In genomic region chr1:111720274-111720976, GRCh38 we compare ENCODE assay signal across 13 cellular contexts. TPM values are rescaled to one million over a fixed set of nuclear protein-coding genes. Genes with fewer than 3 reads are reported as not detected.
DNase-seq lines count a peak whose midpoint lies in the region; ATAC-seq and TF ChIP-seq lines count a peak whose summit lies in the region.
"Had no signal": no experiment of that assay in that cellular context is flagged by ENCODE, and none has a peak within 500 bp of the region (broad histone marks: within the 10 kb centered on the region; RNA-seq: fewer than 3 reads in every experiment).

No MANE protein-coding gene starts in this region.

- H3K27ac Mint-ChIP-seq in CD4-positive, alpha-beta T cell = peak overlapping the region; percentile 65
- H3K27ac Mint-ChIP-seq in activated CD4-positive, alpha-beta memory T cell treated with anti-CD3 and anti-CD28 coated beads for 36 hours = peak overlapping the region; percentile 38
- H3K27ac Mint-ChIP-seq in progenitor cell of endocrine pancreas = no peak overlapping the region

- H3K27me3 ChIP-seq in CD4-positive, alpha-beta T cell (ENCODE audit: control insufficient read depth, insufficient read depth, low read length) = no peaks in the 10 kb centered on the region
- no peaks in the 10 kb centered on the region for H3K27me3 ChIP-seq in gastroesophageal sphincter
- no peaks in the 10 kb centered on the region for H3K27me3 ChIP-seq in osteoblast (ENCODE audit: insufficient read depth, low read length)
- H3K27me3 ChIP-seq in breast epithelium = no peaks in the 10 kb centered on the region

- ATAC-seq in CD4-positive, alpha-beta T cell (ENCODE audit: poor library complexity) = no peak
- ATAC-seq in gastroesophageal sphincter (peak; percentile 17), HG03457 (IDR thresholded peaks at IDR 0.05; ENCODE audit: unreplicated experiment) (no peak)
- ATAC-seq: HCT116 had no signal

- H3K4me1 ChIP-seq in gastroesophageal sphincter = peaks cover 6 to 47% (median 20%) of the 10 kb centered on the region in 3 donors
- H3K4me1 ChIP-seq in osteoblast (ENCODE audit: insufficient read depth, low read length) = peaks cover 17% of the 10 kb centered on the region
- H3K4me1 ChIP-seq in breast epithelium = no peaks in the 10 kb centered on the region

- intact Hi-C loops in CD4-positive, alpha-beta T cell (cut with DNase I, micrococcal nuclease) = no loop called here
- intact Hi-C loops in activated CD4-positive, alpha-beta memory T cell treated with anti-CD3 and anti-CD28 coated beads for 36 hours (cut with micrococcal nuclease) = no loop called here
- intact Hi-C loops in breast epithelium (cut with DNase I; ENCODE audit: low total_unique reads) = no loop called here

- H3K9me3 ChIP-seq in CD4-positive, alpha-beta T cell (ENCODE audit: control insufficient read depth, low read length) = no peaks in the 10 kb centered on the region
- H3K9me3 ChIP-seq in gastroesophageal sphincter = no peaks in the 10 kb centered on the region
- H3K9me3 ChIP-seq in osteoblast (ENCODE audit: low read depth, low read length) = no peaks in the 10 kb centered on the region
- H3K9me3 ChIP-seq in breast epithelium = no peaks in the 10 kb centered on the region

- no peaks in the 10 kb centered on the region for H3K9me3 Mint-ChIP-seq in CD4-positive, alpha-beta T cell
- H3K9me3 Mint-ChIP-seq in activated CD4-positive, alpha-beta memory T cell treated with anti-CD3 and anti-CD28 coated beads for 36 hours = no peaks in the 10 kb centered on the region
- no peaks in the 10 kb centered on the region for H3K9me3 Mint-ChIP-seq in progenitor cell of endocrine pancreas (ENCODE audit: low read depth)

- no peak overlapping the region for H2AFZ ChIP-seq in osteoblast (ENCODE audit: low read length)

- no peak overlapping the region for H3K4me3 Mint-ChIP-seq in CD4-positive, alpha-beta T cell
- no peak overlapping the region for H3K4me3 Mint-ChIP-seq in activated CD4-positive, alpha-beta memory T cell treated with anti-CD3 and anti-CD28 coated beads for 36 hours
- no peak overlapping the region for H3K4me3 Mint-ChIP-seq in progenitor cell of endocrine pancreas (ENCODE audit: low read depth)

- no peaks in the 10 kb centered on the region for H3K79me2 ChIP-seq in osteoblast (ENCODE audit: insufficient read depth, low read length)

- DNase-seq in CD4-positive, alpha-beta T cell = no peak
- DNase-seq in activated CD4-positive, alpha-beta memory T cell treated with anti-CD3 and anti-CD28 coated beads for 36 hours = no peak
- DNase-seq in osteoblast (ENCODE audit: insufficient read length, low spot score, missing footprints) (peak; percentile 46), retina (no peak), breast epithelium (ENCODE audit: low spot score in 2 of 2) (no peak), progenitor cell of endocrine pancreas (ENCODE audit: low spot score, unreplicated experiment) (no peak)
- DNase-seq: activated CD4-positive, alpha-beta T cell treated with anti-CD3 and anti-CD28 coated beads for 4 hours; MM.1S; NCI-H446 treated with DMSO at 0.1 percent for 48 hours had no signal

- TF ChIP-seq EP300 in gastroesophageal sphincter (IDR thresholded peaks at IDR 0.05) = no peak

- no peak for TF ChIP-seq POLR2A in gastroesophageal sphincter (IDR thresholded peaks at IDR 0.05)
- TF ChIP-seq POLR2A in breast epithelium (IDR thresholded peaks at IDR 0.05) = no peak

- no peak overlapping the region for H3K4me2 ChIP-seq in osteoblast (ENCODE audit: insufficient read depth, low read length)

- no peak overlapping the region for H3K27ac ChIP-seq in CD4-positive, alpha-beta T cell (ENCODE audit: low read depth, low read length)
- H3K27ac ChIP-seq in gastroesophageal sphincter (peak overlapping the region in 3 of 4 donors; percentile 13 to 66 (median 56)), osteoblast (ENCODE audit: low read depth, low read length) (no peak overlapping the region), breast epithelium (peak overlapping the region in 1 of 2 donors; percentile 62)
- H3K27ac ChIP-seq: C4-2B had no signal

- H3K4me1 Mint-ChIP-seq in CD4-positive, alpha-beta T cell (ENCODE audit: low read depth) = peaks cover 36% of the 10 kb centered on the region
- H3K4me1 Mint-ChIP-seq in activated CD4-positive, alpha-beta memory T cell treated with anti-CD3 and anti-CD28 coated beads for 36 hours (ENCODE audit: low read depth) = peaks cover 18% of the 10 kb centered on the region
- H3K4me1 Mint-ChIP-seq in progenitor cell of endocrine pancreas (ENCODE audit: low read depth) = no peaks in the 10 kb centered on the region

- H3K36me3 ChIP-seq in gastroesophageal sphincter (no peaks in the 10 kb centered on the region), osteoblast (ENCODE audit: insufficient read depth, low read length) (peaks cover 6% of the 10 kb centered on the region), breast epithelium (no peaks in the 10 kb centered on the region)

- peaks cover 6% of the 10 kb centered on the region for H3K36me3 Mint-ChIP-seq in CD4-positive, alpha-beta T cell (ENCODE audit: low read depth)
- H3K36me3 Mint-ChIP-seq in activated CD4-positive, alpha-beta memory T cell treated with anti-CD3 and anti-CD28 coated beads for 36 hours = peaks cover 8% of the 10 kb centered on the region
- H3K36me3 Mint-ChIP-seq in progenitor cell of endocrine pancreas (ENCODE audit: insufficient read depth) = peaks cover 1% of the 10 kb centered on the region

- no peaks in the 10 kb centered on the region for H4K20me1 ChIP-seq in osteoblast (ENCODE audit: insufficient read depth, low read length)

- TF ChIP-seq CTCF in CD4-positive, alpha-beta T cell (IDR thresholded peaks at IDR 0.05) = no peak
- no peak for TF ChIP-seq CTCF in gastroesophageal sphincter (IDR thresholded peaks at IDR 0.05)
- no peak for TF ChIP-seq CTCF in osteoblast (IDR thresholded peaks at IDR 0.05; ENCODE audit: extremely low read depth, low read depth, low read length)
- no peak for TF ChIP-seq CTCF in breast epithelium (IDR thresholded peaks at IDR 0.05)
- no peak for TF ChIP-seq CTCF in progenitor cell of endocrine pancreas (IDR thresholded peaks at IDR 0.05; ENCODE audit: unreplicated experiment)

- 30 to 52% methylated on average over 5 to 6 of the region's 7 CpGs for WGBS in gastroesophageal sphincter (ENCODE audit: low coverage in 1 of 2), 2 donors

- CTCF ChIA-PET in CD4-positive, alpha-beta T cell (lab: Charles Lee) = no interaction called here
- CTCF ChIA-PET in activated CD4-positive, alpha-beta memory T cell treated with anti-CD3 and anti-CD28 coated beads for 36 hours (lab: Charles Lee) = interaction anchor here (0.8 to 1.0 kb wide), 2 partner anchors 10 to 36 kb away, joined by 3 read pairs; no protein-coding TSS in a partner anchor

- POLR2A ChIA-PET in CD4-positive, alpha-beta T cell (lab: Charles Lee) = interaction anchor here (0.7 kb wide), 1 partner anchor 218 kb away, joined by 4 read pairs; no protein-coding TSS in a partner anchor
- POLR2A ChIA-PET in activated CD4-positive, alpha-beta memory T cell treated with anti-CD3 and anti-CD28 coated beads for 36 hours (lab: Charles Lee) = no interaction called here

- no peaks in the 10 kb centered on the region for H3K27me3 Mint-ChIP-seq in CD4-positive, alpha-beta T cell
- H3K27me3 Mint-ChIP-seq in activated CD4-positive, alpha-beta memory T cell treated with anti-CD3 and anti-CD28 coated beads for 36 hours = no peaks in the 10 kb centered on the region
- no peaks in the 10 kb centered on the region for H3K27me3 Mint-ChIP-seq in progenitor cell of endocrine pancreas

- H3K4me3 ChIP-seq in gastroesophageal sphincter = no peak overlapping the region
- no peak overlapping the region for H3K4me3 ChIP-seq in osteoblast (ENCODE audit: insufficient read depth, low read length)
- H3K4me3 ChIP-seq in breast epithelium = no peak overlapping the region

RNA-seq across cellular contexts. Expression of gene INKA2, which starts 18.8 kb away (rescaled TPM):
- total RNA-seq in CD4-positive, alpha-beta T cell = under 1 TPM in 1 of 2 experiments, not detected in 1; 0.27 TPM
- 1 to 10 TPM; 1.4 to 2.3 TPM for total RNA-seq in activated CD4-positive, alpha-beta memory T cell treated with anti-CD3 and anti-CD28 coated beads for 36 hours
- total RNA-seq in gastroesophageal sphincter = 10 to 100 TPM in 1 of 4 donors, 1 to 10 TPM in 3; 7.2 to 12.8 (median 8.8) TPM
- total RNA-seq in osteoblast = 3.5 and 3.6 TPM in 2 replicates
- total RNA-seq in breast epithelium = 1 to 10 TPM; 3.0 to 4.6 (median 3.8) TPM
- 4.4 and 5.8 TPM in 2 replicates for total RNA-seq in progenitor cell of endocrine pancreas

RNA-seq across cellular contexts. Expression of gene DDX20, which starts 35.3 kb away (rescaled TPM):
- 10 to 100 TPM; 27.2 to 27.4 TPM for total RNA-seq in CD4-positive, alpha-beta T cell
- total RNA-seq in activated CD4-positive, alpha-beta memory T cell treated with anti-CD3 and anti-CD28 coated beads for 36 hours = 10 to 100 TPM; 14.2 to 15.9 TPM
- total RNA-seq in gastroesophageal sphincter = 10 to 100 TPM; 11.6 to 24.4 (median 14.8) TPM
- 15.6 and 19.2 TPM in 2 replicates for total RNA-seq in osteoblast
- 10 to 100 TPM; 14.1 to 28.0 (median 25.9) TPM for total RNA-seq in breast epithelium
- total RNA-seq in progenitor cell of endocrine pancreas = 18.4 and 18.6 TPM in 2 replicates

Comparison
In these comparisons a context has a peak if more than half of its experiments do, and no peak if none do; other contexts are left out.
1. H3K27ac ChIP-seq: peak in gastroesophageal sphincter (3 of 4); none in CD4-positive, alpha-beta T cell (single experiment) and osteoblast (single experiment).